ENCODE assay signal across 12 cellular contexts in genomic region chr2:68362749-68363148, GRCh38. TPM values are rescaled to one million over a fixed set of nuclear protein-coding genes. Genes with fewer than 3 reads are reported as not detected.
DNase-seq lines count a peak whose midpoint lies in the region; ATAC-seq and TF ChIP-seq lines count a peak whose summit lies in the region.
"Had no signal": no experiment of that assay in that cellular context is flagged by ENCODE, and none has a peak within 500 bp of the region (broad histone marks: within the 10 kb centered on the region; RNA-seq: fewer than 3 reads in every experiment).

No MANE protein-coding gene starts in this region.

- WGBS in transverse colon (ENCODE audit: low coverage in 1 of 2), 2 donors, result 79 to 86% methylated on average over 5 to 7 of the region's 7 CpGs

- H3K27me3 Mint-ChIP-seq in immature natural killer cell (ENCODE audit: low read depth in 3 of 3) (peaks cover 3 to 17% (median 17%) of the 10 kb centered on the region in 3 donors), Caco-2 (ENCODE audit: insufficient read depth, unreplicated experiment) (no peaks in the 10 kb centered on the region)
- H3K27me3 Mint-ChIP-seq: brain had no signal

- H3K4me3 Mint-ChIP-seq in immature natural killer cell (peak overlapping the region; percentile 83 to 100 (median 98)), Caco-2 (ENCODE audit: unreplicated experiment) (no peak overlapping the region)
- H3K4me3 Mint-ChIP-seq: brain had no signal

- peaks cover 50% of the 10 kb centered on the region for H3K79me2 ChIP-seq in OCI-LY3 (ENCODE audit: low read length)

- peak overlapping the region; percentile 88 for H3K9ac ChIP-seq in OCI-LY3 (ENCODE audit: low read length)

- TF ChIP-seq EP300 in transverse colon (IDR thresholded peaks at IDR 0.05; ENCODE audit: low read depth), result no peak

- BruUV-seq in Caco-2 (replicated peaks; lab: Mats Ljungman, UMichigan), result no TSS peak

- H3K9me3 ChIP-seq in OCI-LY3 (ENCODE audit: insufficient read depth, low read length) (no peaks in the 10 kb centered on the region), transverse colon (no peaks in the 10 kb centered on the region), Caco-2 (no peaks in the 10 kb centered on the region)
- H3K9me3 ChIP-seq: gastrocnemius medialis, thyroid gland had no signal

- H3K4me1 Mint-ChIP-seq in immature natural killer cell (peaks cover 53 to 54% of the 10 kb centered on the region in 2 donors), Caco-2 (ENCODE audit: low read depth, unreplicated experiment) (no peaks in the 10 kb centered on the region)

- H4K20me1 ChIP-seq in OCI-LY3 (ENCODE audit: insufficient read depth, low read length), result peaks cover 15% of the 10 kb centered on the region

- H3K9me3 Mint-ChIP-seq in immature natural killer cell, result no peaks in the 10 kb centered on the region
- no peaks in the 10 kb centered on the region for H3K9me3 Mint-ChIP-seq in Caco-2 (ENCODE audit: unreplicated experiment)

- TF ChIP-seq CTCF in OCI-LY3 (IDR thresholded peaks at IDR 0.05; ENCODE audit: low read depth, low read length) (no peak), transverse colon (IDR thresholded peaks at IDR 0.05) (no peak), Caco-2 (IDR thresholded peaks at IDR 0.05; ENCODE audit: insufficient read depth in 1 of 2, low read depth in 1 of 2, low read length in 1 of 2, severe bottlenecking in 1 of 2, unreplicated experiment in 1 of 2) (no peak)

- H3K4me2 ChIP-seq in OCI-LY3 (ENCODE audit: low read length), result peak overlapping the region; percentile 94

- ATAC-seq in GM19395 (IDR thresholded peaks at IDR 0.05; ENCODE audit: unreplicated experiment), result peak; percentile 1

- CTCF ChIA-PET in Caco-2 (lab: Charles Lee), result no interaction called here

- 0 out of 2 replicates have a peak overlapping the region, but pooled peaks have one; percentile 40 for H2AFZ ChIP-seq in OCI-LY3 (ENCODE audit: low read depth, low read length)

- peak; percentile 31 for DNase-seq in Ammon's horn (ENCODE audit: low spot score)
- DNase-seq in immature natural killer cell, result no peak
- DNase-seq in stimulated activated CD4-positive, alpha-beta T cell treated with anti-CD3 and anti-CD28 coated beads, Interleukin-4, amount 100 ng/mL, for 24 hours, result no peak
- no peak for DNase-seq in transverse colon
- no peak for DNase-seq in Caco-2
- no peak for DNase-seq in A172 (ENCODE audit: low spot score)

- intact Hi-C loops in transverse colon (cut with DNase I; ENCODE audit: low total_unique reads), result no loop called here
- intact Hi-C loops in Caco-2 (cut with micrococcal nuclease; ENCODE audit: unreplicated experiment), result loop anchor here (1.0 kb wide), 1 partner anchor 79 kb away; no protein-coding TSS in a partner anchor

- H3K4me3 ChIP-seq in OCI-LY3 (ENCODE audit: low read length), result peak overlapping the region; percentile 69
- no peak overlapping the region for H3K4me3 ChIP-seq in transverse colon
- H3K4me3 ChIP-seq in Caco-2 (ENCODE audit: low read depth, low read length), result no peak overlapping the region
- H3K4me3 ChIP-seq: gastrocnemius medialis, thyroid gland had no signal

- POLR2A ChIA-PET in Caco-2 (lab: Charles Lee), result no interaction called here

- no peak for TF ChIP-seq POLR2A in transverse colon (IDR thresholded peaks at IDR 0.05)

- H3K36me3 ChIP-seq in OCI-LY3 (replicated peaks; ENCODE audit: low read depth, low read length) (peaks cover 24% of the 10 kb centered on the region), transverse colon (no peaks in the 10 kb centered on the region), Caco-2 (ENCODE audit: control insufficient read depth, insufficient read depth, low read length) (no peaks in the 10 kb centered on the region)
- H3K36me3 ChIP-seq: gastrocnemius medialis, thyroid gland had no signal

- H3K27ac ChIP-seq in OCI-LY3 (ENCODE audit: low read length), result peak overlapping the region; percentile 95
- H3K27ac ChIP-seq in transverse colon, result no peak overlapping the region
- H3K27ac ChIP-seq: gastrocnemius medialis, thyroid gland had no signal

- H3K27me3 ChIP-seq in OCI-LY3 (ENCODE audit: low read depth, low read length) (no peaks in the 10 kb centered on the region), transverse colon (no peaks in the 10 kb centered on the region), Caco-2 (replicated peaks; ENCODE audit: control insufficient read depth, insufficient read depth, low read length) (no peaks in the 10 kb centered on the region)
- H3K27me3 ChIP-seq: gastrocnemius medialis, thyroid gland had no signal

- H3K36me3 Mint-ChIP-seq in immature natural killer cell (peaks cover 12 to 21% (median 15%) of the 10 kb centered on the region in 3 donors), Caco-2 (ENCODE audit: insufficient read depth, unreplicated experiment) (no peaks in the 10 kb centered on the region)
- H3K36me3 Mint-ChIP-seq: brain had no signal

- H3K4me1 ChIP-seq in OCI-LY3 (ENCODE audit: low read length), result peaks cover 58% of the 10 kb centered on the region
- H3K4me1 ChIP-seq in transverse colon, result no peaks in the 10 kb centered on the region
- H3K4me1 ChIP-seq in Caco-2, result no peaks in the 10 kb centered on the region
- H3K4me1 ChIP-seq: gastrocnemius medialis, thyroid gland had no signal

- in situ Hi-C loops in transverse colon (cut with MboI; ENCODE audit: low pct_ligation_motif_present in 1 of 4, low pct_unique_long_range_greater_than_20kb in 1 of 4, low sequenced_read_pairs in 3 of 4), result loop anchor here in 1 of 4 donors (5.0 kb wide), 1 partner anchor 80 kb away; no protein-coding TSS in a partner anchor

- peak overlapping the region; percentile 91 to 99 (median 98) for H3K27ac Mint-ChIP-seq in immature natural killer cell
- H3K27ac Mint-ChIP-seq in Caco-2 (ENCODE audit: unreplicated experiment), result no peak overlapping the region

RNA-seq across cellular contexts. Expression of gene PLEK, which starts 2.3 kb away (rescaled TPM):
- polyA plus RNA-seq in immature natural killer cell, result 100 to 1,000 TPM; 494 to 692 (median 535) TPM
- 1 to 10 TPM in 3 of 4 donors, not detected in 1; 3.0 to 5.2 (median 4.6) TPM for total RNA-seq in transverse colon
- not detected in 2 replicates for total RNA-seq in Caco-2 (2022)
- total RNA-seq in A172 (2014; rRNA removed; shearing (Covaris generic)), result not detected in 2 replicates

RNA-seq across cellular contexts. Expression of gene CNRIP1, which starts 43.0 kb away (rescaled TPM):
- not detected for polyA plus RNA-seq in immature natural killer cell
- 10 to 100 TPM in 1 of 4 donors, 1 to 10 TPM in 2, not detected in 1; 1.4 to 11.6 (median 7.6) TPM for total RNA-seq in transverse colon
- not detected in 2 replicates for total RNA-seq in Caco-2 (2022)
- 11.4 and 13.1 TPM in 2 replicates for total RNA-seq in A172 (2014; rRNA removed; shearing (Covaris generic))
- total RNA-seq: activated CD8-positive, alpha-beta T cell treated with anti-CD3 and anti-CD28 coated beads, Interleukin-2, amount 10 ng/mL, durations not matched to agents 7 days and 5 days had no signal
